13 cellular contexts compared by ENCODE assay signal in the genomic region with DNA sequence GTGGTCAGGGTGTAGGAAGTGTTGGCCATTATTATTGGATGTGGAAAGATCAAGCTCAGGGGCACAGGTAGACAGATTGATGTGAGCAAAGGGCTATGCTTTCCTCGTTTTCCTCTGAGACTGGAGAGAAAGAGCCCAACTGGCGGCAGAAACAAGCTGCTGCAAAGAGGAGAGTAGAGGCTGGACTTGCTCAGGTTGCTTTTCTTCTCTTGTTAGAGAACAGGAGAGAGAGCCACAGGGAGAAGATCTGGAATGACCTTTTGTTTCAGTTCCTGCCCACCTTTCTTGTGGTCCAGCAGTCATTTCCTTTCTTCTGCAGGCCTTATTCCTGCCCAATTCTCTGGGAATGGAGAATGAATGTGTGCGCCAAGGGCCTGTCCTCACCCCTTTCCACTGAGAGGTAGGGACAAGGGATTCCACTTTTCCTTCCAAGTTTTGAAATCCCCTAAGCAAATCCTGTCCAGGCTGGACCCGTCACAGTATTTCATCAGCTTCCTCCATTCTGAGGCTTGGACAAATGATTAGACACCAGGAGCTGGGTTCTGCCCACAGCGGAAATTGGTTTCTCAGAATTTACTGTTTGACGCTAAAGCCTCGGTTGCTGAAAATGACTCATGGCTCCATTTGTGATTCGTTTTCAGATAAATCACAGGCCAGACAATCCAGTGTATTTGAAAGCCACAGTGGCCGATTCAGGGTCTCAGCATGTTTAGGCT. TPM values are rescaled to one million over a fixed set of nuclear protein-coding genes. Genes with fewer than 3 reads are reported as not detected.
A peak's percentile ranks its signal among the peaks of the same experiment; 100 is the strongest.
DNase-seq lines count a peak whose midpoint lies in the region; ATAC-seq, FAIRE-seq and TF ChIP-seq lines count a peak whose summit lies in the region.
"Had no signal": no experiment of that assay in that cellular context is flagged by ENCODE, and none has a peak within 500 bp of the region (broad histone marks: within the 10 kb centered on the region; RNA-seq: fewer than 3 reads in every experiment).

No MANE protein-coding gene starts in this region.

- CTCF ChIA-PET in A673 (lab: Charles Lee): no interaction called here

- peaks cover 9% of the 10 kb centered on the region for H3K9me3 ChIP-seq in mucosa of descending colon
- H3K9me3 ChIP-seq in A673 (ENCODE audit: low read depth, low read length, poor library complexity, severe bottlenecking): peaks cover 11% of the 10 kb centered on the region
- H3K9me3 ChIP-seq: MG63 had no signal

- POLR2A ChIA-PET in A673 (lab: Charles Lee; ENCODE audit: low non-redundant PET): no interaction called here

- DNase-seq in GM18507 (ENCODE audit: extremely low spot score, insufficient read length, low read depth) (no peak), activated T-helper 1 cell treated with Interleukin-2 at 50 U/mL for 16 hours (ENCODE audit: low read depth) (peak; percentile 20), mucosa of descending colon (peak in 1 of 3 donors; percentile 37), A673 (ENCODE audit: low spot score) (no peak), DMS79 (lab: John Stamatoyannopoulos, UW) (no peak)
- DNase-seq: DMS53, mesenchymal stem cell, MG63 had no signal

- H3K36me3 ChIP-seq in mucosa of descending colon (ENCODE audit: low read depth) (no peaks in the 10 kb centered on the region), A673 (ENCODE audit: insufficient read depth, low read length, poor library complexity, severe bottlenecking) (no peaks in the 10 kb centered on the region)
- H3K36me3 ChIP-seq: MG63 had no signal

- ATAC-seq in mucosa of descending colon: peak; percentile 41
- ATAC-seq in HG03460 (IDR thresholded peaks at IDR 0.05; ENCODE audit: unreplicated experiment): no peak
- ATAC-seq in GM21737 (IDR thresholded peaks at IDR 0.05; ENCODE audit: unreplicated experiment): no peak

- peak; percentile 48 for FAIRE-seq in GM18507 (lab: Jason Lieb, UNC)

- no peak overlapping the region for H3K4me3 ChIP-seq in mucosa of descending colon
- H3K4me3 ChIP-seq in A673 (ENCODE audit: low read depth, low read length, poor library complexity, severe bottlenecking): no peak overlapping the region
- H3K4me3 ChIP-seq: MG63 had no signal

- no peak overlapping the region for H3K27ac ChIP-seq in A673 (ENCODE audit: low read depth, low read length, poor library complexity, severe bottlenecking)

- intact Hi-C loops in mucosa of descending colon (cut with DNase I, micrococcal nuclease) (no loop called here), A673 (cut with micrococcal nuclease; ENCODE audit: unreplicated experiment) (no loop called here)

- TF ChIP-seq CTCF in mucosa of descending colon (IDR thresholded peaks at IDR 0.05) (no peak), A673 (conservative IDR thresholded peaks at IDR 0.05; ENCODE audit: low read depth, low read length) (no peak)

- H3K4me1 ChIP-seq in mucosa of descending colon (ENCODE audit: low read depth) (no peaks in the 10 kb centered on the region), A673 (ENCODE audit: insufficient read depth, low read length, poor library complexity, severe bottlenecking) (no peaks in the 10 kb centered on the region)

- no peaks in the 10 kb centered on the region for H3K27me3 ChIP-seq in A673 (replicated peaks; ENCODE audit: insufficient read depth, low read depth, low read length, poor library complexity)
- H3K27me3 ChIP-seq: MG63 had no signal

- BruUV-seq in A673 (replicated peaks; lab: Mats Ljungman, UMichigan): no TSS peak

TF ChIP-seq in PFSK-1, 5 proteins besides CTCF, POLR2A, EP300 and RAD21:
- 0 out of 2 replicates have a peak, but pooled peaks have one; percentile 11 for TF ChIP-seq SIN3A (IDR thresholded peaks at IDR 0.05; ENCODE audit: borderline replicate concordance, insufficient read depth, low read length)
- TF ChIP-seq, protein P1, sequence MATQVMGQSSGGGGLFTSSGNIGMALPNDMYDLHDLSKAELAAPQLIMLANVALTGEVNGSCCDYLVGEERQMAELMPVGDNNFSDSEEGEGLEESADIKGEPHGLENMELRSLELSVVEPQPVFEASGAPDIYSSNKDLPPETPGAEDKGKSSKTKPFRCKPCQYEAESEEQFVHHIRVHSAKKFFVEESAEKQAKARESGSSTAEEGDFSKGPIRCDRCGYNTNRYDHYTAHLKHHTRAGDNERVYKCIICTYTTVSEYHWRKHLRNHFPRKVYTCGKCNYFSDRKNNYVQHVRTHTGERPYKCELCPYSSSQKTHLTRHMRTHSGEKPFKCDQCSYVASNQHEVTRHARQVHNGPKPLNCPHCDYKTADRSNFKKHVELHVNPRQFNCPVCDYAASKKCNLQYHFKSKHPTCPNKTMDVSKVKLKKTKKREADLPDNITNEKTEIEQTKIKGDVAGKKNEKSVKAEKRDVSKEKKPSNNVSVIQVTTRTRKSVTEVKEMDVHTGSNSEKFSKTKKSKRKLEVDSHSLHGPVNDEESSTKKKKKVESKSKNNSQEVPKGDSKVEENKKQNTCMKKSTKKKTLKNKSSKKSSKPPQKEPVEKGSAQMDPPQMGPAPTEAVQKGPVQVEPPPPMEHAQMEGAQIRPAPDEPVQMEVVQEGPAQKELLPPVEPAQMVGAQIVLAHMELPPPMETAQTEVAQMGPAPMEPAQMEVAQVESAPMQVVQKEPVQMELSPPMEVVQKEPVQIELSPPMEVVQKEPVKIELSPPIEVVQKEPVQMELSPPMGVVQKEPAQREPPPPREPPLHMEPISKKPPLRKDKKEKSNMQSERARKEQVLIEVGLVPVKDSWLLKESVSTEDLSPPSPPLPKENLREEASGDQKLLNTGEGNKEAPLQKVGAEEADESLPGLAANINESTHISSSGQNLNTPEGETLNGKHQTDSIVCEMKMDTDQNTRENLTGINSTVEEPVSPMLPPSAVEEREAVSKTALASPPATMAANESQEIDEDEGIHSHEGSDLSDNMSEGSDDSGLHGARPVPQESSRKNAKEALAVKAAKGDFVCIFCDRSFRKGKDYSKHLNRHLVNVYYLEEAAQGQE (IDR thresholded peaks at IDR 0.05; ENCODE audit: insufficient read depth in 1 of 2, low read depth in 2 of 2, low read length in 2 of 2): no peak
TF ChIP-seq in PFSK-1: peak in this region for 1.

RNA-seq across cellular contexts. Expression of a gene that starts 16.1 kb away (rescaled TPM):
- not detected for polyA plus RNA-seq in PFSK-1 (2012; ENCODE audit: insufficient read length, low read depth)
- total RNA-seq in mucosa of descending colon: under 1 TPM in 1 of 3 donors, not detected in 2; 0.19 TPM
- total RNA-seq in A673 (2021): not detected in 2 replicates
- total RNA-seq: fibroblast of lung, skeletal muscle tissue had no signal
- polyA plus RNA-seq: fibroblast of lung had no signal

RNA-seq across cellular contexts. Expression of a gene that starts 42.5 kb away (rescaled TPM):
- not detected for polyA plus RNA-seq in PFSK-1 (2012; ENCODE audit: insufficient read length, low read depth)
- total RNA-seq in mucosa of descending colon (not detected), A673 (2021) (not detected in 2 replicates)
- total RNA-seq: fibroblast of lung, skeletal muscle tissue had no signal
- polyA plus RNA-seq: fibroblast of lung had no signal
